ENCODE assay signal across 19 cellular contexts in the genomic region with DNA sequence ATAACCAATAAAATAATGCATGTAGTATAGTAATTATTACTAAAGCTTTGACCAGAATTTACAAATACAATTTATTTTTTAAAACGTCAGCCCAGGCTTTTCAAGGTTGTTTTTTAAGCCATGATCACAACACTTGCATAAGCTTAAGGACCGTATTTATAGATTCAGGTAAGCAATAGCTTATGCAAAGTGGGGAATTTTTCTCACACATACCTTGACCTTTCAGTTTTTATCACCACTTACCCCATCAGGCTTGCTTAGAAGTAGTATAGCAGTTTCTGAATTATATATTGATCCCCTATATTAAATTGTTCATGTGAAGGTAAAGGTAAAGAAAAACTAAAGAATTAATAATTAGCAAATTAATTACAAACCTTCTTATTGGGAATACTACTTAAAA.
DNase-seq lines count a peak whose midpoint lies in the region; ATAC-seq and TF ChIP-seq lines count a peak whose summit lies in the region.
"Had no signal": no experiment of that assay in that cellular context is flagged by ENCODE, and none has a peak within 500 bp of the region (broad histone marks: within the 10 kb centered on the region; RNA-seq: fewer than 3 reads in every experiment).

No MANE protein-coding gene starts in this region.

- no peak for DNase-seq in stimulated activated CD4-positive, alpha-beta T cell treated with anti-CD3 and anti-CD28 coated beads, Interleukin-12 subunit alpha, Interleukin-12 subunit beta, amount 100 ng/mL, for 4 hours
- DNase-seq in DMS 273 (lab: John Stamatoyannopoulos, UW; ENCODE audit: unreplicated experiment): no peak
- no peak for DNase-seq in mucosa of descending colon
- DNase-seq: Calu3, DMS153, DND-41, KBM-7, MG63, NCI-H2029, NCI-H526 treated with DMSO at 0.1 percent for 48 hours, Right ventricle myocardium superior, RPMI8226, T-helper 1 cell had no signal

- H3K9me3 ChIP-seq in mucosa of descending colon: no peaks in the 10 kb centered on the region
- H3K9me3 ChIP-seq: MG63 had no signal

- no peaks in the 10 kb centered on the region for H3K4me1 ChIP-seq in mucosa of descending colon (ENCODE audit: low read depth)

- intact Hi-C loops in mucosa of descending colon (cut with DNase I, micrococcal nuclease): no loop called here

- H3K4me3 ChIP-seq in mucosa of descending colon: no peak overlapping the region
- H3K4me3 ChIP-seq: MG63 had no signal

- no peak for TF ChIP-seq CTCF in mucosa of descending colon (IDR thresholded peaks at IDR 0.05)

- peak; percentile 37 for ATAC-seq in GM18511 (IDR thresholded peaks at IDR 0.05; ENCODE audit: unreplicated experiment)
- peak; percentile 43 for ATAC-seq in GM19023 (IDR thresholded peaks at IDR 0.05; ENCODE audit: unreplicated experiment)
- peak; percentile 32 for ATAC-seq in GM19463 (IDR thresholded peaks at IDR 0.05; ENCODE audit: unreplicated experiment)
- peak; percentile 38 for ATAC-seq in HG02763 (IDR thresholded peaks at IDR 0.05; ENCODE audit: unreplicated experiment)
- ATAC-seq in mucosa of descending colon: no peak
- ATAC-seq in HG03097 (IDR thresholded peaks at IDR 0.05; ENCODE audit: low FRiP score, unreplicated experiment): no peak
- ATAC-seq: HCT116 had no signal

- no peaks in the 10 kb centered on the region for H3K36me3 ChIP-seq in mucosa of descending colon (ENCODE audit: low read depth)
- H3K36me3 ChIP-seq: MG63 had no signal

Comparison
In these comparisons a context has a peak if more than half of its experiments do, and no peak if none do; other contexts are left out.
1. ATAC-seq: peak in GM18511 (single experiment), GM19023 (single experiment), GM19463 (single experiment) and HG02763 (single experiment); none in mucosa of descending colon (single experiment) and HG03097 (single experiment).